In genomic region chr9:99172129-99173091, GRCh38 we compare ENCODE assay signal across 1 cellular context.
TF ChIP-seq lines count a peak whose summit lies in the region.

No MANE protein-coding gene starts in this region.

TF ChIP-seq in HepG2, 621 proteins besides CTCF, POLR2A, EP300 and RAD21 (continued from another document):
- TF ChIP-seq THAP9 (CRISPR knock-in tag; IDR thresholded peaks at IDR 0.05; ENCODE audit: borderline replicate concordance) (no peak), ARID4A (CRISPR knock-in tag; IDR thresholded peaks at IDR 0.05; ENCODE audit: borderline replicate concordance) (peak; percentile 58; the same call in 1 of the 2 replicates), ZNF225 (CRISPR knock-in tag; IDR thresholded peaks at IDR 0.05) (no peak), IRF1 (CRISPR knock-in tag; IDR thresholded peaks at IDR 0.05; ENCODE audit: low read depth) (no peak), BRD4 (CRISPR knock-in tag; IDR thresholded peaks at IDR 0.05) (no peak), TFE3 (CRISPR knock-in tag; IDR thresholded peaks at IDR 0.05) (peak; percentile 67; the same call in 1 of the 2 replicates), REPIN1 (CRISPR knock-in tag; IDR thresholded peaks at IDR 0.05; ENCODE audit: borderline replicate concordance, low read depth) (peak; percentile 89; the same call in 1 of the 2 replicates), ZNF234 (CRISPR knock-in tag; conservative IDR thresholded peaks at IDR 0.05) (no peak), SNAI1 (CRISPR knock-in tag; IDR thresholded peaks at IDR 0.05; ENCODE audit: borderline replicate concordance) (peak; percentile 92; the same call in 1 of the 2 replicates), PHF20 (CRISPR knock-in tag; IDR thresholded peaks at IDR 0.05) (no peak), NCOR1 (IDR thresholded peaks at IDR 0.05; ENCODE audit: borderline replicate concordance, low read length) (no peak), ZNF672 (CRISPR knock-in tag; IDR thresholded peaks at IDR 0.05) (no peak), TBX3 (IDR thresholded peaks at IDR 0.05; ENCODE audit: borderline replicate concordance) (peak; percentile 51; the same call in 1 of the 2 replicates), ZNF781 (CRISPR knock-in tag; IDR thresholded peaks at IDR 0.05; ENCODE audit: borderline replicate concordance, not compliant biosample characterization) (no peak), ZNF160 (CRISPR knock-in tag; IDR thresholded peaks at IDR 0.05) (0 out of 2 replicates have a peak, but pooled peaks have one; percentile 50), ZNF652 (CRISPR knock-in tag; IDR thresholded peaks at IDR 0.05; ENCODE audit: borderline replicate concordance, low read depth) (no peak), FOXJ3 (CRISPR knock-in tag; IDR thresholded peaks at IDR 0.05; ENCODE audit: borderline replicate concordance) (peak; percentile 61; the same call in 1 of the 2 replicates), MYC (CRISPR knock-in tag; IDR thresholded peaks at IDR 0.05; ENCODE audit: borderline replicate concordance) (peak; percentile 43; the same call in 1 of the 2 replicates), ZFP36L2 (CRISPR knock-in tag; IDR thresholded peaks at IDR 0.05) (no peak), MXD4 (CRISPR knock-in tag; IDR thresholded peaks at IDR 0.05) (no peak), ZNF331 (CRISPR knock-in tag; IDR thresholded peaks at IDR 0.05) (peak; percentile 86)
